In genomic region chr19:17337675-17338439, GRCh38 we compare ENCODE assay signal across 6 cellular contexts. TPM values are rescaled to one million over a fixed set of nuclear protein-coding genes. Genes with fewer than 3 reads are reported as not detected.
A peak's percentile ranks its signal among the peaks of the same experiment; 100 is the strongest.
DNase-seq lines count a peak whose midpoint lies in the region; ATAC-seq lines count a peak whose summit lies in the region.

No MANE protein-coding gene starts in this region.

- peak overlapping the region; percentile 93 for H3K4me3 Mint-ChIP-seq in activated CD4-positive, alpha-beta memory T cell treated with anti-CD3 and anti-CD28 coated beads for 36 hours

- intact Hi-C loops in activated CD4-positive, alpha-beta memory T cell treated with anti-CD3 and anti-CD28 coated beads for 36 hours (cut with micrococcal nuclease), result loop anchor here (1.0 to 5.0 kb wide), 3 partner anchors 33 to 217 kb away; partner anchors contain the start of genes COLGALT1 and MRPL34

- H3K4me1 Mint-ChIP-seq in activated CD4-positive, alpha-beta memory T cell treated with anti-CD3 and anti-CD28 coated beads for 36 hours (ENCODE audit: low read depth), result peaks cover 28% of the 10 kb centered on the region

- H3K27ac Mint-ChIP-seq in activated CD4-positive, alpha-beta memory T cell treated with anti-CD3 and anti-CD28 coated beads for 36 hours, result peak overlapping the region; percentile 93

- H3K36me3 Mint-ChIP-seq in activated CD4-positive, alpha-beta memory T cell treated with anti-CD3 and anti-CD28 coated beads for 36 hours, result peaks cover 2% of the 10 kb centered on the region

- no peak for ATAC-seq in GM18520 (IDR thresholded peaks at IDR 0.05; ENCODE audit: unreplicated experiment)

- no peaks in the 10 kb centered on the region for H3K9me3 Mint-ChIP-seq in activated CD4-positive, alpha-beta memory T cell treated with anti-CD3 and anti-CD28 coated beads for 36 hours

- in situ Hi-C loops in KBM-7 (cut with MboI; ENCODE audit: low pct_unique_long_range_greater_than_20kb, low sequenced_read_pairs), result no loop called here

- no peaks in the 10 kb centered on the region for H3K27me3 Mint-ChIP-seq in activated CD4-positive, alpha-beta memory T cell treated with anti-CD3 and anti-CD28 coated beads for 36 hours

- DNase-seq in NCI-H2081 (lab: John Stamatoyannopoulos, UW) (peak; percentile 17 to 37), NCI-H2081 treated with DMSO at 0.1 percent for 48 hours (lab: John Stamatoyannopoulos, UW) (no peak), kidney tubule cell (ENCODE audit: low spot score) (peak; percentile 26), KBM-7 (no peak)
- DNase-seq in activated CD4-positive, alpha-beta memory T cell treated with anti-CD3 and anti-CD28 coated beads for 36 hours, result peak; percentile 52

- CTCF ChIA-PET in activated CD4-positive, alpha-beta memory T cell treated with anti-CD3 and anti-CD28 coated beads for 36 hours (lab: Charles Lee), result no interaction called here

- POLR2A ChIA-PET in activated CD4-positive, alpha-beta memory T cell treated with anti-CD3 and anti-CD28 coated beads for 36 hours (lab: Charles Lee), result no interaction called here

RNA-seq across cellular contexts. Expression of gene GTPBP3, which starts 0.5 kb away (rescaled TPM):
- 10 to 100 TPM; 37.7 to 41.4 TPM for total RNA-seq in activated CD4-positive, alpha-beta memory T cell treated with anti-CD3 and anti-CD28 coated beads for 36 hours

RNA-seq across cellular contexts. Expression of gene ANO8, which starts 3.2 kb away (rescaled TPM):
- 1 to 10 TPM; 5.8 to 6.0 TPM for total RNA-seq in activated CD4-positive, alpha-beta memory T cell treated with anti-CD3 and anti-CD28 coated beads for 36 hours

RNA-seq across cellular contexts. Expression of gene DDA1, which starts 28.5 kb away (rescaled TPM):
- 10 to 100 TPM; 37.2 to 37.5 TPM for total RNA-seq in activated CD4-positive, alpha-beta memory T cell treated with anti-CD3 and anti-CD28 coated beads for 36 hours

RNA-seq across cellular contexts. Expression of gene MRPL34, which starts 32.2 kb away (rescaled TPM):
- 10 to 100 TPM; 92.9 to 93.7 TPM for total RNA-seq in activated CD4-positive, alpha-beta memory T cell treated with anti-CD3 and anti-CD28 coated beads for 36 hours

RNA-seq across cellular contexts. Expression of gene ABHD8, which starts 34.6 kb away (rescaled TPM):
- total RNA-seq in activated CD4-positive, alpha-beta memory T cell treated with anti-CD3 and anti-CD28 coated beads for 36 hours, result 1 to 10 TPM; 7.7 to 7.9 TPM

Comparison
In these comparisons a context has a peak if more than half of its experiments do, and no peak if none do; other contexts are left out.
1. DNase-seq: peak in NCI-H2081 (2 of 2), activated CD4-positive, alpha-beta memory T cell treated with anti-CD3 and anti-CD28 coated beads for 36 hours (single experiment) and kidney tubule cell (single experiment); none in NCI-H2081 treated with DMSO at 0.1 percent for 48 hours (single experiment) and KBM-7 (single experiment).